In the genomic region with DNA sequence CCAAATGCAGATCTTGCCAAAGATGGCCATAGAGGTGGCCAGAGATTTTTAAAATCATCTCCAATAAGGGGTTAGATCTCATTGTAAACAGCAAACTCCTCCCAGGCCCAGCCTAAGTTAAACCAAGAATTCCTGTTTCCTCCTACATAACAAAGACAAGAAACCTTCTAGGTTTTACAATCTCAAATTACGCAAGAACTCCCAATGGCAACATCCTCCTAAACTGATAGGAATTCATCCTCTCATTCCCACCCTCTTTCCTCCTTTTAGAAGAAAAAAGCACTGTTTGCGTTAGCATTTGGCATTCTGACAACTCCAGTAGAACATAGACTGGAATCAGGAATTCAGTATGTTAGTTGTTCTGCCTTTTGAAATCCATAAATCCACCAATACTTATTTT, we compare ENCODE assay signal across 22 cellular contexts. TPM values are rescaled to one million over a fixed set of nuclear protein-coding genes. Genes with fewer than 3 reads are reported as not detected.
DNase-seq lines count a peak whose midpoint lies in the region; ATAC-seq and TF ChIP-seq lines count a peak whose summit lies in the region.
"Had no signal": no experiment of that assay in that cellular context is flagged by ENCODE, and none has a peak within 500 bp of the region (broad histone marks: within the 10 kb centered on the region; RNA-seq: fewer than 3 reads in every experiment).

No MANE protein-coding gene starts in this region.

- no peaks in the 10 kb centered on the region for H3K9me3 ChIP-seq in mesenchymal stem cell (ENCODE audit: control insufficient read depth, low read length)
- no peaks in the 10 kb centered on the region for H3K9me3 ChIP-seq in T-helper 17 cell (ENCODE audit: control insufficient read depth, low read length, poor library complexity, severe bottlenecking)
- H3K9me3 ChIP-seq: SJCRH30, stomach had no signal

- H3K36me3 ChIP-seq in mesenchymal stem cell (ENCODE audit: control insufficient read depth in 1 of 2, insufficient read depth in 2 of 2, low read depth in 1 of 2, low read length in 2 of 2), result peaks cover 10 to 85% of the 10 kb centered on the region in 2 experiments

- no peaks in the 10 kb centered on the region for H3K4me1 ChIP-seq in mesenchymal stem cell (ENCODE audit: control insufficient read depth, insufficient read depth, low read depth, low read length)
- H3K4me1 ChIP-seq: SJCRH30, stomach had no signal

- H3K4me3 ChIP-seq in AG10803 (ENCODE audit: low read length) (no peak overlapping the region), fibroblast of mammary gland (ENCODE audit: control insufficient read depth, low read depth, low read length) (no peak overlapping the region), mesenchymal stem cell (ENCODE audit: insufficient read depth in 1 of 2, low read depth in 1 of 2, low read length in 2 of 2) (no peak overlapping the region)
- H3K4me3 ChIP-seq: SJCRH30, stomach had no signal

- H3K9ac ChIP-seq in mesenchymal stem cell (ENCODE audit: low read length), result no peak overlapping the region

- no peak overlapping the region for H3K4me3 Mint-ChIP-seq in T-helper 17 cell
- H3K4me3 Mint-ChIP-seq: CD4-positive, alpha-beta memory T cell; central memory CD8-positive, alpha-beta T cell; nephron; T-helper 2 cell treated with Interferon-gamma antibody and Interleukin-4, amounts not matched to agents 5 μg/mL and 100 μg/mL, for 36 hours had no signal

- H3K23ac ChIP-seq in mesenchymal stem cell (ENCODE audit: low read length in 2 of 2), result no peak overlapping the region

- H3K27me3 Mint-ChIP-seq in T-helper 17 cell, result no peaks in the 10 kb centered on the region
- H3K27me3 Mint-ChIP-seq: CD4-positive, alpha-beta memory T cell; central memory CD8-positive, alpha-beta T cell had no signal

- no peak overlapping the region for H3K27ac ChIP-seq in mesenchymal stem cell (ENCODE audit: low read length, poor library complexity, severe bottlenecking)
- H3K27ac ChIP-seq: SJCRH30, stomach had no signal

- no peak overlapping the region for H3K27ac Mint-ChIP-seq in T-helper 17 cell
- H3K27ac Mint-ChIP-seq: T-helper 2 cell treated with Interferon-gamma antibody and Interleukin-4, amounts not matched to agents 5 μg/mL and 100 μg/mL, for 36 hours had no signal

- H3K4me1 Mint-ChIP-seq in T-helper 17 cell, result peaks cover 5% of the 10 kb centered on the region
- H3K4me1 Mint-ChIP-seq: nephron had no signal

- no peak for TF ChIP-seq CTCF in AG10803 (conservative IDR thresholded peaks at IDR 0.05; ENCODE audit: low read length)
- TF ChIP-seq CTCF in fibroblast of mammary gland (conservative IDR thresholded peaks at IDR 0.05; ENCODE audit: control insufficient read depth, insufficient read depth, low read depth, low read length), result no peak

- H4K91ac ChIP-seq in mesenchymal stem cell (ENCODE audit: low read length), result no peak overlapping the region

- no peak overlapping the region for H2BK12ac ChIP-seq in mesenchymal stem cell (ENCODE audit: low read length in 2 of 2)

- ATAC-seq in GM18498 (IDR thresholded peaks at IDR 0.05; ENCODE audit: unreplicated experiment) (no peak), HG03025 (IDR thresholded peaks at IDR 0.05; ENCODE audit: low FRiP score, unreplicated experiment) (no peak), T-helper 17 cell (no peak)

- no peak overlapping the region for H2AK5ac ChIP-seq in mesenchymal stem cell (ENCODE audit: low read length, severe bottlenecking)

- no peak overlapping the region for H2BK120ac ChIP-seq in mesenchymal stem cell (ENCODE audit: low read depth, low read length)

- no peak overlapping the region for H2AFZ ChIP-seq in mesenchymal stem cell (ENCODE audit: low read depth, low read length)

- TF ChIP-seq RAD21 in Ishikawa (IDR thresholded peaks at IDR 0.05; ENCODE audit: low read depth), result no peak

- no peak overlapping the region for H3K4ac ChIP-seq in mesenchymal stem cell (ENCODE audit: low read depth in 1 of 2, low read length in 2 of 2)

- no peak overlapping the region for H4K8ac ChIP-seq in mesenchymal stem cell (ENCODE audit: low read length)

- WGBS in mesenchymal stem cell, result 100% methylated on average over 2 of the region's 2 CpGs

- DNase-seq in AG10803 (ENCODE audit: low read depth), result peak; percentile 13
- DNase-seq in fibroblast of mammary gland (ENCODE audit: low read depth), result peak; percentile 54
- peak; percentile 66 for DNase-seq in mesenchymal stem cell
- DNase-seq in stimulated activated CD8-positive, alpha-beta memory T cell treated with anti-CD3 and anti-CD28 coated beads, Interleukin-4, amount 100 ng/mL, for 48 hours, result no peak
- no peak for DNase-seq in T-helper 17 cell
- DNase-seq: activated CD4-positive, alpha-beta T cell treated with anti-CD3 and anti-CD28 coated beads for 1 hour; CD4-positive, alpha-beta memory T cell; DMS79 treated with DMSO at 0.1 percent for 48 hours; NCI-H69; SJCRH30; stimulated activated CD4-positive, alpha-beta T cell treated with anti-CD3 and anti-CD28 coated beads, Interleukin-15, amount 100 ng/mL, for 24 hours; stomach had no signal

- H3K79me1 ChIP-seq in mesenchymal stem cell (replicated peaks; ENCODE audit: low read length, poor library complexity, severe bottlenecking), result peaks cover 11% of the 10 kb centered on the region

- TF ChIP-seq EP300 in Ishikawa (IDR thresholded peaks at IDR 0.05; ENCODE audit: borderline replicate concordance), result no peak

- peaks cover 5% of the 10 kb centered on the region for H3K36me3 Mint-ChIP-seq in T-helper 17 cell (ENCODE audit: low read depth)

- no peak overlapping the region for H2BK5ac ChIP-seq in mesenchymal stem cell (ENCODE audit: low read depth, low read length, poor library complexity, severe bottlenecking)

- H3K4me2 ChIP-seq in mesenchymal stem cell (ENCODE audit: low read length, poor library complexity, severe bottlenecking), result no peak overlapping the region

- H3K27me3 ChIP-seq in mesenchymal stem cell (ENCODE audit: control insufficient read depth in 1 of 2, insufficient read depth in 1 of 2, low read length in 2 of 2), result no peaks in the 10 kb centered on the region
- H3K27me3 ChIP-seq: SJCRH30, stomach had no signal

- no peak overlapping the region for H3K18ac ChIP-seq in mesenchymal stem cell (ENCODE audit: low read depth in 1 of 2, low read length in 2 of 2)

- H2BK15ac ChIP-seq in mesenchymal stem cell (ENCODE audit: low read depth, poor library complexity, severe bottlenecking), result no peak overlapping the region

- no peak overlapping the region for H3K14ac ChIP-seq in mesenchymal stem cell (ENCODE audit: low read length in 2 of 2)

TF ChIP-seq in Ishikawa, 13 proteins besides CTCF, POLR2A, EP300 and RAD21:
- TF ChIP-seq YY1 (IDR thresholded peaks at IDR 0.05; ENCODE audit: low read depth), result no peak
- TF ChIP-seq, protein P1, sequence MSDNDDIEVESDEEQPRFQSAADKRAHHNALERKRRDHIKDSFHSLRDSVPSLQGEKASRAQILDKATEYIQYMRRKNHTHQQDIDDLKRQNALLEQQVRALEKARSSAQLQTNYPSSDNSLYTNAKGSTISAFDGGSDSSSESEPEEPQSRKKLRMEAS (IDR thresholded peaks at IDR 0.05), result no peak
- peak; percentile 66; the same call in 1 of the 2 replicates for TF ChIP-seq CEBPB (IDR thresholded peaks at IDR 0.05)
- TF ChIP-seq, protein P2, sequence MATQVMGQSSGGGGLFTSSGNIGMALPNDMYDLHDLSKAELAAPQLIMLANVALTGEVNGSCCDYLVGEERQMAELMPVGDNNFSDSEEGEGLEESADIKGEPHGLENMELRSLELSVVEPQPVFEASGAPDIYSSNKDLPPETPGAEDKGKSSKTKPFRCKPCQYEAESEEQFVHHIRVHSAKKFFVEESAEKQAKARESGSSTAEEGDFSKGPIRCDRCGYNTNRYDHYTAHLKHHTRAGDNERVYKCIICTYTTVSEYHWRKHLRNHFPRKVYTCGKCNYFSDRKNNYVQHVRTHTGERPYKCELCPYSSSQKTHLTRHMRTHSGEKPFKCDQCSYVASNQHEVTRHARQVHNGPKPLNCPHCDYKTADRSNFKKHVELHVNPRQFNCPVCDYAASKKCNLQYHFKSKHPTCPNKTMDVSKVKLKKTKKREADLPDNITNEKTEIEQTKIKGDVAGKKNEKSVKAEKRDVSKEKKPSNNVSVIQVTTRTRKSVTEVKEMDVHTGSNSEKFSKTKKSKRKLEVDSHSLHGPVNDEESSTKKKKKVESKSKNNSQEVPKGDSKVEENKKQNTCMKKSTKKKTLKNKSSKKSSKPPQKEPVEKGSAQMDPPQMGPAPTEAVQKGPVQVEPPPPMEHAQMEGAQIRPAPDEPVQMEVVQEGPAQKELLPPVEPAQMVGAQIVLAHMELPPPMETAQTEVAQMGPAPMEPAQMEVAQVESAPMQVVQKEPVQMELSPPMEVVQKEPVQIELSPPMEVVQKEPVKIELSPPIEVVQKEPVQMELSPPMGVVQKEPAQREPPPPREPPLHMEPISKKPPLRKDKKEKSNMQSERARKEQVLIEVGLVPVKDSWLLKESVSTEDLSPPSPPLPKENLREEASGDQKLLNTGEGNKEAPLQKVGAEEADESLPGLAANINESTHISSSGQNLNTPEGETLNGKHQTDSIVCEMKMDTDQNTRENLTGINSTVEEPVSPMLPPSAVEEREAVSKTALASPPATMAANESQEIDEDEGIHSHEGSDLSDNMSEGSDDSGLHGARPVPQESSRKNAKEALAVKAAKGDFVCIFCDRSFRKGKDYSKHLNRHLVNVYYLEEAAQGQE (IDR thresholded peaks at IDR 0.05; ENCODE audit: low read depth), result no peak
- TF ChIP-seq TAF1 (IDR thresholded peaks at IDR 0.05; ENCODE audit: low read depth), result no peak

RNA-seq across cellular contexts. Expression of a gene that starts 14.6 kb away (rescaled TPM):
- 31.7 TPM for polyA plus RNA-seq in mesenchymal stem cell (2013, experiment 1 of 2)
- 30.4 TPM for polyA plus RNA-seq in mesenchymal stem cell (2013, experiment 2 of 2)
- 10 to 100 TPM; 42.8 to 52.5 TPM for total RNA-seq in T-helper 17 cell

RNA-seq across cellular contexts. Expression of a gene that starts 14.9 kb away (rescaled TPM):
- 11.7 TPM for polyA plus RNA-seq in mesenchymal stem cell (2013, experiment 1 of 2)
- 11.3 TPM for polyA plus RNA-seq in mesenchymal stem cell (2013, experiment 2 of 2)
- total RNA-seq in T-helper 17 cell, result 10 to 100 TPM; 10.7 to 12.9 TPM

RNA-seq across cellular contexts. Expression of a gene that starts 32.7 kb away (rescaled TPM):
- not detected for polyA plus RNA-seq in mesenchymal stem cell (2013, experiment 1 of 2)
- not detected for polyA plus RNA-seq in mesenchymal stem cell (2013, experiment 2 of 2)
- not detected for total RNA-seq in T-helper 17 cell
- total RNA-seq: A673; activated T-helper 2 cell treated with anti-CD3 and anti-CD28 coated beads, Interferon-gamma antibody, Interleukin-2, Interleukin-4, amounts not matched to agents 10 μg/mL and 5 μg/mL and 100 μg/mL, durations not matched to agents 14 hours and 24 hours and 36 hours; CD4-positive, alpha-beta memory T cell; lung microvascular endothelial cell; SJCRH30; stomach had no signal
- polyA plus RNA-seq: adipose tissue; CD4-positive, alpha-beta memory T cell; stomach had no signal

Comparison
In these comparisons a context has a peak if more than half of its experiments do, and no peak if none do; other contexts are left out.
1. DNase-seq: peak in AG10803 (single experiment), fibroblast of mammary gland (single experiment) and mesenchymal stem cell (single experiment); none in stimulated activated CD8-positive, alpha-beta memory T cell treated with anti-CD3 and anti-CD28 coated beads, Interleukin-4, amount 100 ng/mL, for 48 hours (single experiment) and T-helper 17 cell (0 of 3).